9 cellular contexts compared by ENCODE assay signal in the genomic region with DNA sequence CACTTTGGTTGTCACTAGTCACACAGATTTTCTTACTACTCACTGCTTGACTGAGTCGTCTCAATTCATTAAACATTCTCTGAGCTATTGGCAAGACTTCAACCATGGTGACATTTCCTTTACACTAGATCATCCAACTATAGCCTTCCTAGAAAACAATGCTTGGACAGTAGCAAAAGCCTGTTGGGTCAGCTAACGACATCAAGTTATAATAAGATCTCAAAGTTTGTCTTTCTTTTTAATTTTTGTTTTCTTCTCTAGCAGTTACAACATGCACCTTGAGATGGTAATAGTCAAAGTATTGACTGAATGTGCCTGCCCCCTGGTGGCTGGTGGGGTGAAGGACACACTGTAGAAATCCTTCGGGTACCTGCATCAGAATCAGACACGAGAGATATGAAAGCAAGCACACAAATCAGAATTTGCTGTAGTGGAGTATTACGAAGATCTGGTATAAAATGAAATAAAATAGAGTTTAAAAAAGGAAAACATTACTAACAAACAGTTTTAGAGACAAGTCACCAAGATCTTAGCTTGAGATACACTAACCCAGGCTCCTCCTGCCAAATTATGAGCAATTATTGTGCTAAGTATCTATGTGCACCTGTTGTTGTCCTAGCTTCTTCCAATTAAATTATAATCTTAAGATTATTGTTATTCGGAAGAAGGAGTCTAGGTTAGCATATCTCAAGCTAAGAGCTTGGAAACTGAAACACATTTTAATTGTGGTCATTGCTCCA.
DNase-seq lines count a peak whose midpoint lies in the region; ATAC-seq and TF ChIP-seq lines count a peak whose summit lies in the region.
"Had no signal": no experiment of that assay in that cellular context is flagged by ENCODE, and none has a peak within 500 bp of the region (broad histone marks: within the 10 kb centered on the region; RNA-seq: fewer than 3 reads in every experiment).

No MANE protein-coding gene starts in this region.

- ATAC-seq in GM19025 (IDR thresholded peaks at IDR 0.05; ENCODE audit: low read depth, unreplicated experiment) (peak; percentile 82), HG03139 (IDR thresholded peaks at IDR 0.05; ENCODE audit: unreplicated experiment) (peak; percentile 92), naive B cell (ENCODE audit: low read depth in 2 of 2) (peak; percentile 64 to 82)
- ATAC-seq in stimulated activated effector memory CD8-positive, alpha-beta T cell treated with anti-CD3 and anti-CD28 coated beads, Interleukin-12 subunit alpha, Interleukin-12 subunit beta, amount 100 ng/mL, for 72 hours, result peak; percentile 62

- intact Hi-C loops in CD14-positive monocyte (cut with micrococcal nuclease), result no loop called here

- peaks cover 0 to 1% (median 1%) of the 10 kb centered on the region in 3 donors for H3K27me3 Mint-ChIP-seq in CD14-positive monocyte (ENCODE audit: low read depth in 3 of 3)
- no peaks in the 10 kb centered on the region for H3K27me3 Mint-ChIP-seq in naive B cell
- H3K27me3 Mint-ChIP-seq: activated naive CD8-positive, alpha-beta T cell had no signal

- TF ChIP-seq CTCF in CD14-positive monocyte (IDR thresholded peaks at IDR 0.05) (peak; percentile 94), epithelial cell of proximal tubule (conservative IDR thresholded peaks at IDR 0.05; ENCODE audit: low read depth, low read length) (peak; percentile 98)

- H3K9me3 Mint-ChIP-seq in CD14-positive monocyte (peaks cover 0 to 2% (median 0%) of the 10 kb centered on the region in 7 donors), naive B cell (no peaks in the 10 kb centered on the region)
- no peaks in the 10 kb centered on the region for H3K9me3 Mint-ChIP-seq in stimulated activated effector memory CD8-positive, alpha-beta T cell treated with anti-CD3 and anti-CD28 coated beads, Interleukin-12 subunit alpha, Interleukin-12 subunit beta, amount 100 ng/mL, for 72 hours

- H3K36me3 Mint-ChIP-seq in CD14-positive monocyte (peaks cover 0 to 2% of the 10 kb centered on the region in 2 donors), naive B cell (peaks cover 3 to 10% of the 10 kb centered on the region in 2 donors)
- H3K36me3 Mint-ChIP-seq in stimulated activated effector memory CD8-positive, alpha-beta T cell treated with anti-CD3 and anti-CD28 coated beads, Interleukin-12 subunit alpha, Interleukin-12 subunit beta, amount 100 ng/mL, for 72 hours, result no peaks in the 10 kb centered on the region

- no peak overlapping the region for H3K27ac Mint-ChIP-seq in CD14-positive monocyte
- no peak overlapping the region for H3K27ac Mint-ChIP-seq in naive B cell
- no peak overlapping the region for H3K27ac Mint-ChIP-seq in stimulated activated effector memory CD8-positive, alpha-beta T cell treated with anti-CD3 and anti-CD28 coated beads, Interleukin-12 subunit alpha, Interleukin-12 subunit beta, amount 100 ng/mL, for 72 hours
- H3K27ac Mint-ChIP-seq: activated naive CD8-positive, alpha-beta T cell had no signal

- H3K4me3 Mint-ChIP-seq in CD14-positive monocyte, result no peak overlapping the region
- no peak overlapping the region for H3K4me3 Mint-ChIP-seq in naive B cell
- no peak overlapping the region for H3K4me3 Mint-ChIP-seq in stimulated activated effector memory CD8-positive, alpha-beta T cell treated with anti-CD3 and anti-CD28 coated beads, Interleukin-12 subunit alpha, Interleukin-12 subunit beta, amount 100 ng/mL, for 72 hours
- H3K4me3 Mint-ChIP-seq: activated naive CD8-positive, alpha-beta T cell had no signal

- DNase-seq in CD14-positive monocyte (ENCODE audit: low spot score) (no peak), NCI-H69 (lab: John Stamatoyannopoulos, UW) (peak; percentile 67), epithelial cell of proximal tubule (ENCODE audit: low read depth) (no peak), naive B cell (peak; percentile 50)
- DNase-seq in activated CD8-positive, alpha-beta memory T cell treated with anti-CD3 and anti-CD28 coated beads for 48 hours (ENCODE audit: low read depth in 2 of 3, low spot score in 2 of 3), result peak in 2 of 3 experiments; percentile 30 to 38
- DNase-seq in stimulated activated effector memory CD8-positive, alpha-beta T cell treated with anti-CD3 and anti-CD28 coated beads, Interleukin-12 subunit alpha, Interleukin-12 subunit beta, amount 100 ng/mL, for 72 hours (ENCODE audit: low spot score in 2 of 2), result peak; percentile 58 to 77

- H3K4me3 ChIP-seq in epithelial cell of proximal tubule (ENCODE audit: low read depth, low read length), result no peak overlapping the region

- H3K4me1 Mint-ChIP-seq in CD14-positive monocyte (peaks cover 12% of the 10 kb centered on the region), naive B cell (peaks cover 37 to 43% (median 42%) of the 10 kb centered on the region in 3 donors)
- H3K4me1 Mint-ChIP-seq in stimulated activated effector memory CD8-positive, alpha-beta T cell treated with anti-CD3 and anti-CD28 coated beads, Interleukin-12 subunit alpha, Interleukin-12 subunit beta, amount 100 ng/mL, for 72 hours, result peaks cover 34% of the 10 kb centered on the region

Comparison
In these comparisons a context has a peak if more than half of its experiments do, and no peak if none do; other contexts are left out.
1. DNase-seq: peak in NCI-H69 (single experiment), activated CD8-positive, alpha-beta memory T cell treated with anti-CD3 and anti-CD28 coated beads for 48 hours (2 of 3), naive B cell (single experiment) and stimulated activated effector memory CD8-positive, alpha-beta T cell treated with anti-CD3 and anti-CD28 coated beads, Interleukin-12 subunit alpha, Interleukin-12 subunit beta, amount 100 ng/mL, for 72 hours (2 of 2); none in CD14-positive monocyte (single experiment) and epithelial cell of proximal tubule (single experiment).
2. Peak in every context shown above with its lines, with median percentiles within 50 percentile points of each other: ATAC-seq.